Comparison of ENCODE assay signal across 7 cellular contexts in genomic region chr14:92204792-92205191, GRCh38.
"Had no signal": no experiment of that assay in that cellular context is flagged by ENCODE, and none has a peak within 500 bp of the region (broad histone marks: within the 10 kb centered on the region; RNA-seq: fewer than 3 reads in every experiment).

No MANE protein-coding gene starts in this region.

- H3K4me2 ChIP-seq: KMS-11 had no signal

- H3K27ac ChIP-seq: HL-60, KMS-11 had no signal

- FAIRE-seq: HTR-8/SVneo, K562 had no signal

- ATAC-seq: K562 had no signal

- H3K9ac ChIP-seq: KMS-11 had no signal

- H3K4me3 ChIP-seq: K562 had no signal

- DNase-seq: IMR-90, KBM-7, KG1 had no signal
